ENCODE assay signal across 12 cellular contexts in genomic region chr19:37933965-37934364, GRCh38. TPM values are rescaled to one million over a fixed set of nuclear protein-coding genes. Genes with fewer than 3 reads are reported as not detected.
A peak's percentile ranks its signal among the peaks of the same experiment; 100 is the strongest.
DNase-seq lines count a peak whose midpoint lies in the region; ATAC-seq, FAIRE-seq and TF ChIP-seq lines count a peak whose summit lies in the region.
"Had no signal": no experiment of that assay in that cellular context is flagged by ENCODE, and none has a peak within 500 bp of the region (broad histone marks: within the 10 kb centered on the region; RNA-seq: fewer than 3 reads in every experiment).

No MANE protein-coding gene starts in this region.

- no peak for TF ChIP-seq RAD21 in HepG2 (CRISPR knock-in tag; IDR thresholded peaks at IDR 0.05)

- FAIRE-seq in HepG2 (lab: Jason Lieb, UNC) = peak; percentile 96
- FAIRE-seq: frontal cortex had no signal

- BruUV-seq in MCF 10A (replicated peaks; lab: Mats Ljungman, UMichigan) (no TSS peak), HepG2 (replicated peaks; lab: Mats Ljungman, UMichigan) (no TSS peak)

- H2AFZ ChIP-seq in HepG2 (ENCODE audit: low read length) = no peak overlapping the region

- peaks cover 7% of the 10 kb centered on the region for H3K36me3 Mint-ChIP-seq in MCF 10A (ENCODE audit: insufficient read depth, unreplicated experiment)

- intact Hi-C loops in MCF 10A (cut with micrococcal nuclease) (loop anchor here (1.0 to 10.0 kb wide), 2 partner anchors 27 to 61 kb away; partner anchors contain the start of gene SIPA1L3), HepG2 (cut with micrococcal nuclease; ENCODE audit: unreplicated experiment) (loop anchor here (2.0 kb wide), 1 partner anchor 27 kb away; the partner anchor contains the start of genes SIPA1L3 and WDR87), thyroid gland (cut with DNase I) (no loop called here)

- TF ChIP-seq EP300 in HepG2 (IDR thresholded peaks at IDR 0.05; ENCODE audit: low read depth in 2 of 2, low read length in 2 of 2) (peak; percentile 40 to 47; a peak in 2 of 4 replicates), HepG2 (CRISPR knock-in tag; IDR thresholded peaks at IDR 0.05; ENCODE audit: borderline replicate concordance) (peak; percentile 32; the same call in 1 of the 2 replicates)

- peak overlapping the region; percentile 75 for H3K4me3 Mint-ChIP-seq in MCF 10A (ENCODE audit: unreplicated experiment)

- peak; percentile 86 for ATAC-seq in HepG2
- ATAC-seq in HG03025 (IDR thresholded peaks at IDR 0.05; ENCODE audit: low FRiP score, unreplicated experiment) = no peak
- ATAC-seq in HG02798 (IDR thresholded peaks at IDR 0.05; ENCODE audit: poor library complexity, unreplicated experiment) = no peak

- peaks cover 9% of the 10 kb centered on the region for H3K9me3 ChIP-seq in HepG2 (ENCODE audit: low read length)
- no peaks in the 10 kb centered on the region for H3K9me3 ChIP-seq in thyroid gland
- H3K9me3 ChIP-seq: MG63 had no signal

- CTCF ChIA-PET in MCF 10A (lab: Yijun Ruan, JAX) (interaction anchor here (0.6 to 2.9 kb wide), 4 partner anchors 7 to 26 kb away, joined by 3 to 18 read pairs (median 4); partner anchors contain the start of genes SIPA1L3 and WDR87), HepG2 (lab: Yijun Ruan, JAX; ENCODE audit: low intra/inter-chr PET ratio, low total read pairs) (no interaction called here)

- in situ Hi-C loops in HepG2 (cut with HindIII; ENCODE audit: extremely low pct_ligation_motif_present, low pct_unique_long_range_greater_than_20kb) = no loop called here

- no peaks in the 10 kb centered on the region for H3K9me3 Mint-ChIP-seq in MCF 10A (ENCODE audit: unreplicated experiment)

- DNase-seq in NCI-H446 treated with DMSO at 0.1 percent for 48 hours (lab: John Stamatoyannopoulos, UW) = peak; percentile 14
- DNase-seq in NCI-H446 (lab: John Stamatoyannopoulos, UW) = no peak
- DNase-seq in MCF 10A (ENCODE audit: unreplicated experiment) = peak; percentile 57
- DNase-seq in HepG2 (ENCODE audit: low spot score) = peak; percentile 90
- peak; percentile 18 to 28 for DNase-seq in thyroid gland
- DNase-seq in effector CD4-positive, alpha-beta T cell = no peak
- DNase-seq: activated gamma-delta T cell treated with Interleukin-2 at 50 U/mL for 16 hours had no signal

- H3K4me3 ChIP-seq in HepG2 (replicated peaks in 1 of 3; ENCODE audit: insufficient read depth in 1 of 3, low read depth in 2 of 3, low read length in 3 of 3) (peak overlapping the region in 1 of 3 experiments; percentile 75; a peak in 3 of 6 replicates), thyroid gland (replicated peaks in 1 of 3) (no peak overlapping the region)
- H3K4me3 ChIP-seq: MG63 had no signal

- peaks cover 30% of the 10 kb centered on the region for H3K4me1 Mint-ChIP-seq in MCF 10A (ENCODE audit: insufficient read depth, unreplicated experiment)

- H3K27me3 ChIP-seq in HepG2 (ENCODE audit: control insufficient read depth in 1 of 2, insufficient read depth in 2 of 2, low read length in 2 of 2) (no peaks in the 10 kb centered on the region), thyroid gland (no peaks in the 10 kb centered on the region)
- H3K27me3 ChIP-seq: MG63 had no signal

- H3K27ac Mint-ChIP-seq in MCF 10A (ENCODE audit: low read depth, unreplicated experiment) = peak overlapping the region; percentile 94

- no peaks in the 10 kb centered on the region for H3K27me3 Mint-ChIP-seq in MCF 10A (ENCODE audit: insufficient read depth, unreplicated experiment)

- no peaks in the 10 kb centered on the region for H3K36me3 ChIP-seq in HepG2 (replicated peaks in 1 of 2; ENCODE audit: control insufficient read depth in 1 of 2, insufficient read depth in 2 of 2, low read length in 2 of 2)
- no peaks in the 10 kb centered on the region for H3K36me3 ChIP-seq in thyroid gland

- TF ChIP-seq POLR2A in HepG2 (IDR thresholded peaks at IDR 0.05; ENCODE audit: insufficient read depth in 1 of 2, low read depth in 2 of 2, low read length in 2 of 2) (no peak), thyroid gland (IDR thresholded peaks at IDR 0.05) (no peak)

- peak overlapping the region; percentile 18; the same call in 1 of the 2 replicates for H3K9ac ChIP-seq in HepG2 (ENCODE audit: insufficient read depth, low read depth, low read length)

- WGBS in HepG2 (ENCODE audit: low lambda C conversion rate) = 7% methylated on average over 9 of the region's 9 CpGs
- WGBS in thyroid gland, 2 donors = 65 to 69% methylated on average over 9 of the region's 9 CpGs

- TF ChIP-seq CTCF in MCF 10A (IDR thresholded peaks at IDR 0.05; ENCODE audit: unreplicated experiment) (no peak), HepG2 (CRISPR knock-in tag; IDR thresholded peaks at IDR 0.05) (no peak), thyroid gland (IDR thresholded peaks at IDR 0.05) (no peak)

- H3K79me2 ChIP-seq in HepG2 (ENCODE audit: insufficient read depth, low read length) = peaks cover 36% of the 10 kb centered on the region

- H3K4me2 ChIP-seq in HepG2 (ENCODE audit: low read depth, low read length) = peak overlapping the region; percentile 97

- H4K20me1 ChIP-seq in HepG2 (ENCODE audit: insufficient read depth, low read length) = no peaks in the 10 kb centered on the region

- H3K4me1 ChIP-seq in HepG2 (ENCODE audit: insufficient read depth, low read length) (peaks cover 67% of the 10 kb centered on the region), thyroid gland (peaks cover 56 to 57% of the 10 kb centered on the region in 2 donors)

- POLR2A ChIA-PET in MCF 10A (lab: Yijun Ruan, JAX) = interaction anchor here (0.9 to 4.3 kb wide), 8 partner anchors 11 to 441 kb away, joined by 3 to 48 read pairs (median 5); partner anchors contain the start of genes PSMD8, SIPA1L3 and WDR87
- POLR2A ChIA-PET in HepG2 (lab: Yijun Ruan, JAX) = interaction anchor here (0.6 to 4.8 kb wide), 5 partner anchors 12 to 720 kb away, joined by 3 to 89 read pairs (median 3); partner anchors contain the start of genes SIPA1L3 and WDR87

- peak overlapping the region; percentile 87 for H3K27ac ChIP-seq in HepG2 (ENCODE audit: extremely low read length, insufficient read depth, low read length)
- peak overlapping the region; percentile 49 to 87 (median 78) for H3K27ac ChIP-seq in thyroid gland

RNA-seq across cellular contexts. Expression of gene SIPA1L3, which starts 27.0 kb away (rescaled TPM):
- total RNA-seq in MCF 10A (2022) (36.0 and 36.9 TPM in 2 replicates), HepG2 (2016; rRNA removed; fragmentation: Illumina TruSeq; extraction: Trizol) (6.9 and 7.7 TPM in 2 replicates), thyroid gland (100 to 1,000 TPM in 3 of 4 donors, 10 to 100 TPM in 1; 39.4 to 130 (median 116) TPM)
- 5.7 and 6.6 TPM in 2 replicates for total RNA-seq in HepG2 (2016; cell fraction: cytosol; rRNA removed; fragmentation: Illumina TruSeq; extraction: Trizol; ENCODE audit: low read depth)
- 4.6 and 9.3 TPM in 2 replicates for total RNA-seq in HepG2 (2016; cell fraction: insoluble cytoplasmic fraction; rRNA removed; fragmentation: Illumina TruSeq; extraction: Trizol)
- total RNA-seq in HepG2 (2016; cell fraction: membrane; rRNA removed; fragmentation: Illumina TruSeq; extraction: Trizol) = 4.5 and 5.7 TPM in 2 replicates
- 11.7 and 15.2 TPM in 2 replicates for total RNA-seq in HepG2 (2016; cell fraction: nucleus; rRNA removed; fragmentation: Illumina TruSeq; extraction: Trizol)
- polyA plus RNA-seq in HepG2 (2011; rRNA removed) = 5.4 and 5.5 TPM in 2 replicates
- 2.6 and 3.7 TPM in 2 replicates for polyA plus RNA-seq in HepG2 (2011; cell fraction: cytosol; rRNA removed)
- 8.9 and 10.4 TPM in 2 replicates for polyA plus RNA-seq in HepG2 (2011; cell fraction: nucleus; rRNA removed)
- 4.6 and 5.3 TPM in 2 replicates for polyA plus RNA-seq in HepG2 (2012)
- 0.28 and 0.57 TPM in 2 replicates for polyA plus RNA-seq in HepG2 (2016; cell fraction: cytosol; fragmentation: Illumina TruSeq; extraction: Trizol; ENCODE audit: low read depth)
- 4.9 and 5.2 TPM in 2 replicates for polyA plus RNA-seq in HepG2 (2016; cell fraction: insoluble cytoplasmic fraction; fragmentation: Illumina TruSeq; extraction: Trizol; ENCODE audit: low read depth)
- 1.0 and 1.1 TPM in 2 replicates for polyA plus RNA-seq in HepG2 (2016; cell fraction: membrane; fragmentation: Illumina TruSeq; extraction: Trizol; ENCODE audit: low read depth)
- 12.2 and 18.9 TPM in 2 replicates for polyA plus RNA-seq in HepG2 (2016; cell fraction: nucleus; fragmentation: Illumina TruSeq; extraction: Trizol; ENCODE audit: insufficient read depth, low read depth)
- 18.4 and 21.4 TPM in 2 replicates for polyA minus RNA-seq in HepG2 (2011; rRNA and poly(A)+ RNA removed; ENCODE audit: low replicate concordance)
- polyA minus RNA-seq in HepG2 (2011; cell fraction: cytosol; rRNA and poly(A)+ RNA removed) = 6.9 and 8.8 TPM in 2 replicates
- 18.0 and 22.3 TPM in 2 replicates for polyA minus RNA-seq in HepG2 (2011; cell fraction: nucleus; rRNA and poly(A)+ RNA removed)

RNA-seq across cellular contexts. Expression of gene WDR87, which starts 27.6 kb away (rescaled TPM):
- not detected in 2 replicates for total RNA-seq in MCF 10A (2022)
- not detected in 2 replicates for total RNA-seq in HepG2 (2016; rRNA removed; fragmentation: Illumina TruSeq; extraction: Trizol)
- total RNA-seq in HepG2 (2016; cell fraction: cytosol; rRNA removed; fragmentation: Illumina TruSeq; extraction: Trizol; ENCODE audit: low read depth) = not detected in 2 replicates
- not detected in 2 replicates for total RNA-seq in HepG2 (2016; cell fraction: insoluble cytoplasmic fraction; rRNA removed; fragmentation: Illumina TruSeq; extraction: Trizol)
- total RNA-seq in HepG2 (2016; cell fraction: membrane; rRNA removed; fragmentation: Illumina TruSeq; extraction: Trizol) = not detected in 2 replicates
- not detected in 2 replicates for total RNA-seq in HepG2 (2016; cell fraction: nucleus; rRNA removed; fragmentation: Illumina TruSeq; extraction: Trizol)
- not detected in 2 replicates for polyA plus RNA-seq in HepG2 (2011; rRNA removed)
- not detected in 2 replicates for polyA plus RNA-seq in HepG2 (2011; cell fraction: cytosol; rRNA removed)
- polyA plus RNA-seq in HepG2 (2011; cell fraction: nucleus; rRNA removed) = not detected in 2 replicates
- polyA plus RNA-seq in HepG2 (2012) = not detected in 2 replicates
- polyA plus RNA-seq in HepG2 (2016; cell fraction: cytosol; fragmentation: Illumina TruSeq; extraction: Trizol; ENCODE audit: low read depth) = not detected in 2 replicates
- not detected in 2 replicates for polyA plus RNA-seq in HepG2 (2016; cell fraction: insoluble cytoplasmic fraction; fragmentation: Illumina TruSeq; extraction: Trizol; ENCODE audit: low read depth)
- polyA plus RNA-seq in HepG2 (2016; cell fraction: membrane; fragmentation: Illumina TruSeq; extraction: Trizol; ENCODE audit: low read depth) = not detected in 2 replicates
- polyA plus RNA-seq in HepG2 (2016; cell fraction: nucleus; fragmentation: Illumina TruSeq; extraction: Trizol; ENCODE audit: insufficient read depth, low read depth) = not detected in 2 replicates
- polyA minus RNA-seq in HepG2 (2011; rRNA and poly(A)+ RNA removed; ENCODE audit: low replicate concordance) = not detected in 2 replicates
- not detected in 2 replicates for polyA minus RNA-seq in HepG2 (2011; cell fraction: cytosol; rRNA and poly(A)+ RNA removed)
- polyA minus RNA-seq in HepG2 (2011; cell fraction: nucleus; rRNA and poly(A)+ RNA removed) = not detected in 2 replicates
- total RNA-seq in thyroid gland = under 1 TPM in 1 of 4 donors, not detected in 3; under 0.01 TPM
- total RNA-seq: frontal cortex; T-helper 1 cell treated with Interleukin-12 subunit alpha and Interleukin-12 subunit beta and Interleukin-4 antibody, amounts not matched to agents 30 ng/mL and 1 ng/mL, for 36 hours had no signal

Comparison
In these comparisons a context has a peak if more than half of its experiments do, and no peak if none do; other contexts are left out.
1. DNase-seq: peak in NCI-H446 treated with DMSO at 0.1 percent for 48 hours (single experiment), MCF 10A (single experiment), HepG2 (single experiment) and thyroid gland (2 of 2); none in NCI-H446 (0 of 2) and effector CD4-positive, alpha-beta T cell (single experiment).